Comparison of ENCODE assay signal across 9 cellular contexts in genomic region chr17:59427425-59427921, GRCh38.
DNase-seq lines count a peak whose midpoint lies in the region; ATAC-seq lines count a peak whose summit lies in the region.
"Had no signal": no experiment of that assay in that cellular context is flagged by ENCODE, and none has a peak within 500 bp of the region (broad histone marks: within the 10 kb centered on the region; RNA-seq: fewer than 3 reads in every experiment).

No MANE protein-coding gene starts in this region.

- peaks cover 3% of the 10 kb centered on the region for H3K9me3 Mint-ChIP-seq in activated naive CD4-positive, alpha-beta T cell treated with anti-CD3 and anti-CD28 coated beads, Interleukin-2, amount 10 ng/mL, durations not matched to agents 7 days and 5 days

- H3K27ac ChIP-seq in right cardiac atrium (ENCODE audit: low read length) = peak overlapping the region; percentile 62
- H3K27ac ChIP-seq: HL-60 had no signal

- 18% methylated on average over 5 of the region's 5 CpGs for WGBS in right cardiac atrium

- H3K9me3 ChIP-seq in right cardiac atrium (ENCODE audit: control insufficient read depth, low read length) = no peaks in the 10 kb centered on the region

- DNase-seq in HS-5 (ENCODE audit: low read depth) = peak; percentile 63
- DNase-seq in activated naive CD4-positive, alpha-beta T cell treated with anti-CD3 and anti-CD28 coated beads, Interleukin-2, amount 10 ng/mL, durations not matched to agents 7 days and 5 days = peak; percentile 35
- no peak for DNase-seq in right cardiac atrium
- peak; percentile 68 for DNase-seq in stimulated activated CD4-positive, alpha-beta T cell treated with anti-CD3 and anti-CD28 coated beads, Interleukin-15, amount 100 ng/mL, for 24 hours
- no peak for DNase-seq in Kasumi-1 (lab: John Stamatoyannopoulos, UW)
- no peak for DNase-seq in NCI-H748 treated with DMSO at 0.1 percent for 48 hours (lab: John Stamatoyannopoulos, UW)
- no peak for DNase-seq in 8988T

- no peak overlapping the region for H3K4me3 Mint-ChIP-seq in activated naive CD4-positive, alpha-beta T cell treated with anti-CD3 and anti-CD28 coated beads, Interleukin-2, amount 10 ng/mL, durations not matched to agents 7 days and 5 days

- H3K4me3 ChIP-seq in right cardiac atrium (ENCODE audit: low read length) = no peak overlapping the region

- CTCF ChIA-PET in activated naive CD4-positive, alpha-beta T cell treated with anti-CD3 and anti-CD28 coated beads, Interleukin-2, amount 10 ng/mL, durations not matched to agents 7 days and 5 days (lab: Charles Lee) = interaction anchor here (0.8 to 1.7 kb wide), 11 partner anchors 10 to 117 kb away, joined by 3 to 16 read pairs (median 3); no protein-coding TSS in a partner anchor

- peak; percentile 40 to 51 for ATAC-seq in right cardiac atrium
- ATAC-seq in GM21390 (IDR thresholded peaks at IDR 0.05; ENCODE audit: unreplicated experiment) = no peak

- intact Hi-C loops in right cardiac atrium (cut with DNase I) = loop anchor here in 1 of 4 donors (5.0 to 10.0 kb wide), 2 partner anchors 60 to 93 kb away; partner anchors contain the start of gene YPEL2

- H3K27me3 ChIP-seq in right cardiac atrium (ENCODE audit: control insufficient read depth, insufficient read depth) = no peaks in the 10 kb centered on the region

- peaks cover 10% of the 10 kb centered on the region for H3K4me1 Mint-ChIP-seq in activated naive CD4-positive, alpha-beta T cell treated with anti-CD3 and anti-CD28 coated beads, Interleukin-2, amount 10 ng/mL, durations not matched to agents 7 days and 5 days

- H3K27ac Mint-ChIP-seq in activated naive CD4-positive, alpha-beta T cell treated with anti-CD3 and anti-CD28 coated beads, Interleukin-2, amount 10 ng/mL, durations not matched to agents 7 days and 5 days = no peak overlapping the region

- H3K4me1 ChIP-seq in right cardiac atrium (ENCODE audit: control insufficient read depth, insufficient read depth, low read length) = peaks cover 23% of the 10 kb centered on the region

- peaks cover 5% of the 10 kb centered on the region for H3K27me3 Mint-ChIP-seq in activated naive CD4-positive, alpha-beta T cell treated with anti-CD3 and anti-CD28 coated beads, Interleukin-2, amount 10 ng/mL, durations not matched to agents 7 days and 5 days

- no peaks in the 10 kb centered on the region for H3K36me3 Mint-ChIP-seq in activated naive CD4-positive, alpha-beta T cell treated with anti-CD3 and anti-CD28 coated beads, Interleukin-2, amount 10 ng/mL, durations not matched to agents 7 days and 5 days

Comparison
In these comparisons a context has a peak if more than half of its experiments do, and no peak if none do; other contexts are left out.
1. DNase-seq: peak in HS-5 (single experiment), activated naive CD4-positive, alpha-beta T cell treated with anti-CD3 and anti-CD28 coated beads, Interleukin-2, amount 10 ng/mL, durations not matched to agents 7 days and 5 days (single experiment) and stimulated activated CD4-positive, alpha-beta T cell treated with anti-CD3 and anti-CD28 coated beads, Interleukin-15, amount 100 ng/mL, for 24 hours (single experiment); none in right cardiac atrium (0 of 3), Kasumi-1 (0 of 2), NCI-H748 treated with DMSO at 0.1 percent for 48 hours (single experiment) and 8988T (single experiment).